ENCODE assay signal across 8 cellular contexts in the genomic region with DNA sequence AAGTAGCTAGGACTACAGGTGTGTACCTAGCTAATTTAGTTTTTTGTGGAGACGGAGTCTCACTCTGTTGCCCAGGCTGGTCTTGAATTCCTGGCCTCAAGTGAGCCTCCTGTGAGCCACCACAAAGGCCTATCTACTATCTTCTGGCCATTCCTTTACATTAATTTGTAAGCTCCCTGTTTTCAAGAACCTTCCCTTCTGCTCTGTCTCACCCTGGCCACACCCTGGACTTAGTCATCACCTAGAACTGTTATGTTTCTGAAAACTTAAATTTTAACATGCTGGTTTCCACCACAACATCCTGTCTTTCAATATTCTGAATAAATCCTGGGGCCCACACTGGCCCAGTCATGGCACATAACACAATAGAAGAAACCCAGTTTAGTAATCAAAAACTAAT. TPM values are rescaled to one million over a fixed set of nuclear protein-coding genes. Genes with fewer than 3 reads are reported as not detected.
DNase-seq lines count a peak whose midpoint lies in the region; ATAC-seq and TF ChIP-seq lines count a peak whose summit lies in the region.

No MANE protein-coding gene starts in this region.

- peak overlapping the region; percentile 93 for H3K27ac Mint-ChIP-seq in activated CD4-positive, alpha-beta memory T cell treated with anti-CD3 and anti-CD28 coated beads, Interleukin-2, amount 10 ng/mL, durations not matched to agents 7 days and 5 days

- no peak overlapping the region for H3K27ac ChIP-seq in left ventricle myocardium inferior (replicated peaks)

- CTCF ChIA-PET in activated CD4-positive, alpha-beta memory T cell treated with anti-CD3 and anti-CD28 coated beads, Interleukin-2, amount 10 ng/mL, durations not matched to agents 7 days and 5 days (lab: Charles Lee) = interaction anchor here (0.5 to 5.5 kb wide), 13 partner anchors 10 to 200 kb away, joined by 3 to 79 read pairs (median 6); partner anchors contain the start of genes ARHGAP30, NDUFS2, PPOX and TOMM40L

- no peaks in the 10 kb centered on the region for H3K27me3 Mint-ChIP-seq in activated CD4-positive, alpha-beta memory T cell treated with anti-CD3 and anti-CD28 coated beads, Interleukin-2, amount 10 ng/mL, durations not matched to agents 7 days and 5 days

- peaks cover 82% of the 10 kb centered on the region for H3K4me1 Mint-ChIP-seq in activated CD4-positive, alpha-beta memory T cell treated with anti-CD3 and anti-CD28 coated beads, Interleukin-2, amount 10 ng/mL, durations not matched to agents 7 days and 5 days

- H3K4me1 ChIP-seq in left ventricle myocardium inferior = peaks cover 50% of the 10 kb centered on the region

- no peak overlapping the region for H3K4me3 ChIP-seq in left ventricle myocardium inferior

- peak overlapping the region; percentile 9 for H3K4me3 Mint-ChIP-seq in activated CD4-positive, alpha-beta memory T cell treated with anti-CD3 and anti-CD28 coated beads, Interleukin-2, amount 10 ng/mL, durations not matched to agents 7 days and 5 days

- TF ChIP-seq CTCF in left ventricle myocardium inferior (IDR thresholded peaks at IDR 0.05; ENCODE audit: borderline replicate concordance) = no peak

- H3K9me3 ChIP-seq in left ventricle myocardium inferior (replicated peaks) = no peaks in the 10 kb centered on the region

- no peaks in the 10 kb centered on the region for H3K36me3 ChIP-seq in left ventricle myocardium inferior

- POLR2A ChIA-PET in activated CD4-positive, alpha-beta memory T cell treated with anti-CD3 and anti-CD28 coated beads, Interleukin-2, amount 10 ng/mL, durations not matched to agents 7 days and 5 days (lab: Charles Lee) = interaction anchor here (0.5 to 3.3 kb wide), 20 partner anchors 10 to 567 kb away, joined by 3 to 91 read pairs (median 5); partner anchors contain the start of genes ARHGAP30, DEDD, DUSP12 and NDUFS2

- H3K9me3 Mint-ChIP-seq in activated CD4-positive, alpha-beta memory T cell treated with anti-CD3 and anti-CD28 coated beads, Interleukin-2, amount 10 ng/mL, durations not matched to agents 7 days and 5 days = no peaks in the 10 kb centered on the region

- peak; percentile 34 for ATAC-seq in GM19023 (IDR thresholded peaks at IDR 0.05; ENCODE audit: unreplicated experiment)
- ATAC-seq in HG03432 (IDR thresholded peaks at IDR 0.05; ENCODE audit: unreplicated experiment) = peak; percentile 46
- ATAC-seq in HG02642 (IDR thresholded peaks at IDR 0.05; ENCODE audit: poor library complexity, unreplicated experiment) = no peak
- no peak for ATAC-seq in GM19452 (IDR thresholded peaks at IDR 0.05; ENCODE audit: unreplicated experiment)

- H3K27me3 ChIP-seq in left ventricle myocardium inferior (ENCODE audit: low read depth) = no peaks in the 10 kb centered on the region

- intact Hi-C loops in left ventricle myocardium inferior (cut with micrococcal nuclease) = no loop called here

- peak; percentile 74 for DNase-seq in activated CD4-positive, alpha-beta memory T cell treated with anti-CD3 and anti-CD28 coated beads, Interleukin-2, amount 10 ng/mL, durations not matched to agents 7 days and 5 days
- DNase-seq in hepatic stellate cell (ENCODE audit: low spot score) (peak; percentile 53), left ventricle myocardium inferior (no peak), germinal center (ENCODE audit: low spot score) (no peak)

- H3K36me3 Mint-ChIP-seq in activated CD4-positive, alpha-beta memory T cell treated with anti-CD3 and anti-CD28 coated beads, Interleukin-2, amount 10 ng/mL, durations not matched to agents 7 days and 5 days (ENCODE audit: low read depth) = peaks cover 4% of the 10 kb centered on the region

RNA-seq across cellular contexts. Expression of gene B4GALT3, which starts 4.9 kb away (rescaled TPM):
- 10 to 100 TPM; 55.0 to 56.7 TPM for total RNA-seq in activated CD4-positive, alpha-beta memory T cell treated with anti-CD3 and anti-CD28 coated beads, Interleukin-2, amount 10 ng/mL, durations not matched to agents 7 days and 5 days
- 23.2 TPM for total RNA-seq in left ventricle myocardium inferior

RNA-seq across cellular contexts. Expression of gene PPOX, which starts 16.0 kb away (rescaled TPM):
- 10 to 100 TPM; 32.9 to 33.2 TPM for total RNA-seq in activated CD4-positive, alpha-beta memory T cell treated with anti-CD3 and anti-CD28 coated beads, Interleukin-2, amount 10 ng/mL, durations not matched to agents 7 days and 5 days
- 15.2 TPM for total RNA-seq in left ventricle myocardium inferior

RNA-seq across cellular contexts. Expression of gene ADAMTS4, which starts 16.6 kb away (rescaled TPM):
- 1 to 10 TPM in 1 of 2 experiments, under 1 TPM in 1; 0.83 to 1.2 TPM for total RNA-seq in activated CD4-positive, alpha-beta memory T cell treated with anti-CD3 and anti-CD28 coated beads, Interleukin-2, amount 10 ng/mL, durations not matched to agents 7 days and 5 days
- 14.1 TPM for total RNA-seq in left ventricle myocardium inferior

RNA-seq across cellular contexts. Expression of gene NDUFS2, which starts 20.0 kb away (rescaled TPM):
- total RNA-seq in activated CD4-positive, alpha-beta memory T cell treated with anti-CD3 and anti-CD28 coated beads, Interleukin-2, amount 10 ng/mL, durations not matched to agents 7 days and 5 days = 10 to 100 TPM; 83.0 to 87.3 TPM
- total RNA-seq in left ventricle myocardium inferior = 302 TPM

RNA-seq across cellular contexts. Expression of gene USP21, which starts 22.9 kb away (rescaled TPM):
- 10 to 100 TPM; 32.5 to 34.8 TPM for total RNA-seq in activated CD4-positive, alpha-beta memory T cell treated with anti-CD3 and anti-CD28 coated beads, Interleukin-2, amount 10 ng/mL, durations not matched to agents 7 days and 5 days
- 20.0 TPM for total RNA-seq in left ventricle myocardium inferior

Comparison
In these comparisons a context has a peak if more than half of its experiments do, and no peak if none do; other contexts are left out.
1. ATAC-seq: peak in GM19023 (single experiment) and HG03432 (single experiment); none in HG02642 (single experiment) and GM19452 (single experiment).
2. DNase-seq: peak in activated CD4-positive, alpha-beta memory T cell treated with anti-CD3 and anti-CD28 coated beads, Interleukin-2, amount 10 ng/mL, durations not matched to agents 7 days and 5 days (single experiment) and hepatic stellate cell (single experiment); none in left ventricle myocardium inferior (single experiment) and germinal center (single experiment).